8 cellular contexts compared by ENCODE assay signal in the genomic region with DNA sequence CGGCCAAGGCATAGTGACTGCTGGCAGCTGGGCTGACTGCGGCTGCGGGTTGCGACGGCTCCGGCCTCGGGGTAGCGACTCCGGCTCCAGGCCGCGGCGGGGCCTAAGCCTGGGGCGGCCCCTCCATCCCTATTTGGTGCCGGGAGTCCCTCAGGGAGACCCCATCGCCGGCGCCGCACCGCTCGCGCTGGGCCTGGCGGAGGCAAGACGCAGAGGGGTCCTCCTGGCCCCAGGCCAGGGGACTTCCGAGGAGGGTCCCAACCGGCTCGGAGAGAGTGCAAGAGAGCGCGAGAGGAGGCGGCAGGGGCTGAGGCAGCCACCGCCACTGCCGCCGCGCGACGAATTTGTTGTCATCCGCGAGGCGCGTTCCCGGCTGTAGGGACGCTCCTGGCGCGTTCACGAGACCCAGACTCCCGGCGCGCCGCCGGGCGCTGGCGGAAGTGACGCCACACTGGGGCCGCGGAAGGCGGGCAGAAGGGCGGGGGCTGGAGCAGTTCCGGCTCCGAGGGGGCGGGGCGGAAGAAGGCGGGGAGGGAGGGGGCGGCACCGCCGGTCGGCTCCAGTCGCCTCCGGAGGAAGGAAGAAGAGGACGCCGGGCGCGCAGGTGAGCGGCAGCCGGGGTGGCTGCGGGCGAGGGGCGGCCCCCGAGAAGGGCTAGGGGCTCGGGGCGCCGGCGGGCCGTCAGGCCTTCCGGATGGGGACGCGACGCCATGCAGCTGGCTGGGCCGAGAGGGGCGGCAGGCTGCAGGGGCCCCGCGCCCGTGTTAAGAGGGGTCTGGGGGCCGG. TPM values are rescaled to one million over a fixed set of nuclear protein-coding genes. Genes with fewer than 3 reads are reported as not detected.
DNase-seq lines count a peak whose midpoint lies in the region; ATAC-seq and TF ChIP-seq lines count a peak whose summit lies in the region.

A gene with protein sequence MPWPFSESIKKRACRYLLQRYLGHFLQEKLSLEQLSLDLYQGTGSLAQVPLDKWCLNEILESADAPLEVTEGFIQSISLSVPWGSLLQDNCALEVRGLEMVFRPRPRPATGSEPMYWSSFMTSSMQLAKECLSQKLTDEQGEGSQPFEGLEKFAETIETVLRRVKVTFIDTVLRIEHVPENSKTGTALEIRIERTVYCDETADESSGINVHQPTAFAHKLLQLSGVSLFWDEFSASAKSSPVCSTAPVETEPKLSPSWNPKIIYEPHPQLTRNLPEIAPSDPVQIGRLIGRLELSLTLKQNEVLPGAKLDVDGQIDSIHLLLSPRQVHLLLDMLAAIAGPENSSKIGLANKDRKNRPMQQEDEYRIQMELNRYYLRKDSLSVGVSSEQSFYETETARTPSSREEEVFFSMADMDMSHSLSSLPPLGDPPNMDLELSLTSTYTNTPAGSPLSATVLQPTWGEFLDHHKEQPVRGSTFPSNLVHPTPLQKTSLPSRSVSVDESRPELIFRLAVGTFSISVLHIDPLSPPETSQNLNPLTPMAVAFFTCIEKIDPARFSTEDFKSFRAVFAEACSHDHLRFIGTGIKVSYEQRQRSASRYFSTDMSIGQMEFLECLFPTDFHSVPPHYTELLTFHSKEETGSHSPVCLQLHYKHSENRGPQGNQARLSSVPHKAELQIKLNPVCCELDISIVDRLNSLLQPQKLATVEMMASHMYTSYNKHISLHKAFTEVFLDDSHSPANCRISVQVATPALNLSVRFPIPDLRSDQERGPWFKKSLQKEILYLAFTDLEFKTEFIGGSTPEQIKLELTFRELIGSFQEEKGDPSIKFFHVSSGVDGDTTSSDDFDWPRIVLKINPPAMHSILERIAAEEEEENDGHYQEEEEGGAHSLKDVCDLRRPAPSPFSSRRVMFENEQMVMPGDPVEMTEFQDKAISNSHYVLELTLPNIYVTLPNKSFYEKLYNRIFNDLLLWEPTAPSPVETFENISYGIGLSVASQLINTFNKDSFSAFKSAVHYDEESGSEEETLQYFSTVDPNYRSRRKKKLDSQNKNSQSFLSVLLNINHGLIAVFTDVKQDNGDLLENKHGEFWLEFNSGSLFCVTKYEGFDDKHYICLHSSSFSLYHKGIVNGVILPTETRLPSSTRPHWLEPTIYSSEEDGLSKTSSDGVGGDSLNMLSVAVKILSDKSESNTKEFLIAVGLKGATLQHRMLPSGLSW (N-terminal part only) (minus strand): TSS at position 377 of the 786 bp plus-strand sequence. CDS start 365 bp downstream, at position 12.
A gene with protein sequence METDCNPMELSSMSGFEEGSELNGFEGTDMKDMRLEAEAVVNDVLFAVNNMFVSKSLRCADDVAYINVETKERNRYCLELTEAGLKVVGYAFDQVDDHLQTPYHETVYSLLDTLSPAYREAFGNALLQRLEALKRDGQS (plus strand): TSS at position 562 of the 786 bp plus-strand sequence. CDS start 18,722 bp downstream, outside the sequence.

- peaks cover 55% of the 10 kb centered on the region for H3K4me1 Mint-ChIP-seq in activated CD4-positive, alpha-beta T cell treated with anti-CD3 and anti-CD28 coated beads for 36 hours

- CTCF ChIA-PET in activated CD4-positive, alpha-beta T cell treated with anti-CD3 and anti-CD28 coated beads for 36 hours (lab: Charles Lee) = no interaction called here

- no peaks in the 10 kb centered on the region for H3K27me3 Mint-ChIP-seq in activated CD4-positive, alpha-beta T cell treated with anti-CD3 and anti-CD28 coated beads for 36 hours

- peak within 1 kb of the TSS; percentile 90 for H3K27ac Mint-ChIP-seq in activated CD4-positive, alpha-beta T cell treated with anti-CD3 and anti-CD28 coated beads for 36 hours

- peak within 1 kb of the TSS; percentile 86 for H3K4me3 Mint-ChIP-seq in activated CD4-positive, alpha-beta T cell treated with anti-CD3 and anti-CD28 coated beads for 36 hours

- DNase-seq in AML-193 (lab: John Stamatoyannopoulos, UW) = peak; percentile 68 to 82
- peak; percentile 95 to 98 for DNase-seq in NCI-H524 (lab: John Stamatoyannopoulos, UW)
- DNase-seq in activated CD4-positive, alpha-beta T cell treated with anti-CD3 and anti-CD28 coated beads for 36 hours = peak; percentile 99
- peak; percentile 91 for DNase-seq in choroid plexus epithelial cell (ENCODE audit: low read depth)
- DNase-seq in kidney tubule cell (ENCODE audit: low spot score) = peak; percentile 93
- peak; percentile 95 to 96 for DNase-seq in stimulated activated CD4-positive, alpha-beta T cell treated with anti-CD3 and anti-CD28 coated beads, Interleukin-1b, Interleukin-23, amount 100 ng/mL, for 1 hour (ENCODE audit: low read depth in 2 of 2)

- TF ChIP-seq POLR2A in GM19193 (IDR thresholded peaks at IDR 0.05; ENCODE audit: extremely low read depth, insufficient read depth, insufficient read length) = peak; percentile 83

- no peak for TF ChIP-seq CTCF in choroid plexus epithelial cell (conservative IDR thresholded peaks at IDR 0.05; ENCODE audit: low read depth, low read length)

- peak within 1 kb of the TSS; percentile 89 for H3K4me3 ChIP-seq in choroid plexus epithelial cell (ENCODE audit: low read depth, low read length)

- peaks cover 8% of the 10 kb centered on the region for H3K36me3 Mint-ChIP-seq in activated CD4-positive, alpha-beta T cell treated with anti-CD3 and anti-CD28 coated beads for 36 hours (ENCODE audit: low read depth)

- no peaks in the 10 kb centered on the region for H3K9me3 Mint-ChIP-seq in activated CD4-positive, alpha-beta T cell treated with anti-CD3 and anti-CD28 coated beads for 36 hours (ENCODE audit: low read depth)

- ATAC-seq in HG03432 (IDR thresholded peaks at IDR 0.05; ENCODE audit: unreplicated experiment) = peak; percentile 82
- peak; percentile 79 for ATAC-seq in activated CD4-positive, alpha-beta T cell treated with anti-CD3 and anti-CD28 coated beads for 36 hours

- intact Hi-C loops in activated CD4-positive, alpha-beta T cell treated with anti-CD3 and anti-CD28 coated beads for 36 hours (cut with DNase I, micrococcal nuclease) = loop anchor here (1.0 to 5.0 kb wide), 8 partner anchors 28 to 1206 kb away; a partner anchor contains a TSS

- POLR2A ChIA-PET in activated CD4-positive, alpha-beta T cell treated with anti-CD3 and anti-CD28 coated beads for 36 hours (lab: Charles Lee) = no interaction called here

RNA-seq across cellular contexts. Expression of the first gene that starts in this region (rescaled TPM):
- 10 to 100 TPM; 13.5 to 17.6 TPM for total RNA-seq in activated CD4-positive, alpha-beta T cell treated with anti-CD3 and anti-CD28 coated beads for 36 hours

RNA-seq across cellular contexts. Expression of the second gene that starts in this region (rescaled TPM):
- 10 to 100 TPM; 12.1 to 20.7 TPM for total RNA-seq in activated CD4-positive, alpha-beta T cell treated with anti-CD3 and anti-CD28 coated beads for 36 hours

Comparison
In these comparisons a context has a peak if more than half of its experiments do, and no peak if none do; other contexts are left out.
1. Peak in every context shown above with its lines: DNase-seq, ATAC-seq and H3K4me3 ChIP-seq.